ENCODE assay signal across 1 cellular context in genomic region chr10:76738991-76739390, GRCh38.
TF ChIP-seq lines count a peak whose summit lies in the region.

No MANE protein-coding gene starts in this region.

TF ChIP-seq in GM23338, 12 proteins besides CTCF, POLR2A, EP300 and RAD21 (continued from another document):
- TF ChIP-seq REST (IDR thresholded peaks at IDR 0.05; ENCODE audit: unreplicated experiment) (no peak), ZNF114 (CRISPR knock-in tag; IDR thresholded peaks at IDR 0.05) (no peak), CREB1 (CRISPR knock-in tag; IDR thresholded peaks at IDR 0.05; ENCODE audit: low read depth) (no peak), STAT1 (IDR thresholded peaks at IDR 0.05; ENCODE audit: unreplicated experiment) (no peak)
TF ChIP-seq in GM23338: peak in this region for 0.
